16 cellular contexts compared by ENCODE assay signal in genomic region chr5:15234366-15234765, GRCh38.
DNase-seq lines count a peak whose midpoint lies in the region; ATAC-seq and TF ChIP-seq lines count a peak whose summit lies in the region.
"Had no signal": no experiment of that assay in that cellular context is flagged by ENCODE, and none has a peak within 500 bp of the region (broad histone marks: within the 10 kb centered on the region; RNA-seq: fewer than 3 reads in every experiment).

No MANE protein-coding gene starts in this region.

- H3K27me3 ChIP-seq in iPS DF 6.9 (ENCODE audit: control insufficient read depth, insufficient read depth, low read length) (no peaks in the 10 kb centered on the region), uterus (no peaks in the 10 kb centered on the region)
- H3K27me3 ChIP-seq: Peyer's patch had no signal

- H3K36me3 ChIP-seq in iPS DF 6.9 (ENCODE audit: control insufficient read depth, insufficient read depth, low read length) (no peaks in the 10 kb centered on the region), uterus (no peaks in the 10 kb centered on the region)
- H3K36me3 ChIP-seq: Peyer's patch had no signal

- H3K4me1 ChIP-seq in iPS DF 6.9 (ENCODE audit: control insufficient read depth, insufficient read depth, low read length) = no peaks in the 10 kb centered on the region
- H3K4me1 ChIP-seq in uterus = no peaks in the 10 kb centered on the region
- H3K4me1 ChIP-seq: Peyer's patch had no signal

- ATAC-seq in sciatic nerve (peak; percentile 68), GM18505 (IDR thresholded peaks at IDR 0.05; ENCODE audit: unreplicated experiment) (no peak), HG03025 (IDR thresholded peaks at IDR 0.05; ENCODE audit: low FRiP score, unreplicated experiment) (no peak), GM18511 (IDR thresholded peaks at IDR 0.05; ENCODE audit: unreplicated experiment) (no peak)

- TF ChIP-seq CTCF in astrocyte of the spinal cord (IDR thresholded peaks at IDR 0.05; ENCODE audit: low read depth, low read length) = no peak
- no peak for TF ChIP-seq CTCF in uterus (IDR thresholded peaks at IDR 0.05)

- H3K9me3 ChIP-seq in iPS DF 6.9 (ENCODE audit: control insufficient read depth, insufficient read depth, low read length) = no peaks in the 10 kb centered on the region
- H3K9me3 ChIP-seq in uterus = no peaks in the 10 kb centered on the region
- H3K9me3 ChIP-seq: Peyer's patch had no signal

- WGBS in iPS DF 6.9 (ENCODE audit: insufficient coverage, insufficient read length) = no CpG with 5 or more reads among the region's 2 CpGs

- no peak overlapping the region for H3K4me3 ChIP-seq in astrocyte of the spinal cord (ENCODE audit: low read depth, low read length)
- no peak overlapping the region for H3K4me3 ChIP-seq in iPS DF 6.9 (ENCODE audit: low read length)
- no peak overlapping the region for H3K4me3 ChIP-seq in uterus
- H3K4me3 ChIP-seq: Peyer's patch had no signal

- H3K27ac ChIP-seq in iPS DF 6.9 (ENCODE audit: low read length) = no peak overlapping the region
- no peak overlapping the region for H3K27ac ChIP-seq in uterus

- in situ Hi-C loops in astrocyte of the spinal cord (cut with HindIII; ENCODE audit: low sequenced_read_pairs) = no loop called here

- DNase-seq in HT1080 (ENCODE audit: low read depth) = peak; percentile 15
- DNase-seq in astrocyte of the spinal cord (ENCODE audit: low read depth, low spot score) = peak; percentile 59
- DNase-seq in iPS DF 6.9 (ENCODE audit: low read depth, low spot score) = peak; percentile 18
- no peak for DNase-seq in sciatic nerve (ENCODE audit: low spot score)
- DNase-seq in uterus = no peak
- DNase-seq: AML-193, DMS79, MV-4-11, NCI-H1417 treated with DMSO at 0.1 percent for 48 hours, NCI-H2029, NCI-H524, Peyer's patch, SHP77 had no signal

- intact Hi-C loops in sciatic nerve (cut with DNase I) = no loop called here
- intact Hi-C loops in uterus (cut with DNase I; ENCODE audit: low total_unique reads) = no loop called here

- TF ChIP-seq POLR2A in GM18505 (IDR thresholded peaks at IDR 0.05; ENCODE audit: borderline replicate concordance, extremely low read depth, insufficient read depth, insufficient read length) (no peak), uterus (IDR thresholded peaks at IDR 0.05) (no peak)

Comparison
In these comparisons a context has a peak if more than half of its experiments do, and no peak if none do; other contexts are left out.
1. DNase-seq: peak in HT1080 (single experiment), astrocyte of the spinal cord (single experiment) and iPS DF 6.9 (single experiment); none in sciatic nerve (single experiment) and uterus (0 of 2).